In the genomic region with DNA sequence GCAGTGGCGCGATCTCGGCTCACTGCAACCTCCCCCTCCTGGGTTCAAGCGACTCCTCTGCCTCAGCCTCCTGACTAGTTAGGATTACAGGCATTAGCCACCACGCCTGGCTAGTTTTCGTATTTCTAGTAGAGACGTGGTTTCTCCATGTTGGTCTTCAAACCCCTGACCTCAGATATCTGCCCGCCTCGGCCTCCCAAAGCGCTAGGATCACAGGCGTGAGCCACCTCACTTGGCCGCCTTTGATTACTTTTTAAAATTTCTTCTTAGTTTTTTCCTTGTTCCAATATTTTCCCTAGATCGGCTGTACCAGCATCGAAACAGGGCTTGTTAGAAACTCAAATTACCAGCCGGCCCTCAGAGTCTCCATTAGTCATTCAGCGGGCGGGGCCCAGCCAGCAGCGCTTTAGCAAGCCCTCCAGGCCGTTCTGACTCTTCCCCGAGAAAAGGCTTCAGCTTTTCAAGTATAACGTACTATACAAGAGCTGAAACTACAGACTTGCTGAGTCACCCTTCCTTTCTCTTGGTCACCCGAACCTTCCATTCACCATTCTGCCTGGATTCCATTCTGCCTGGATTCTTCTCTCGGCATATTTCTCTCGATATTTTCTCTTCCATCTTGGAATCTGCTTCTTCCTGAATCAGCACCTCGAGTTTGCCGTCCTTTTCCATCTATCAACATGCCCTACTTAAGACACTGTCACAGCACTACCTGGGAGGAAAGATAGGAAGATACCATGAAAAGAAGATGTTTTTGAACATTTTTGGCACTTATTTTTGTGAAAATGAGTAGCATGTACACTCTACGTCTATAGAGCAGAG, we compare ENCODE assay signal across 9 cellular contexts. TPM values are rescaled to one million over a fixed set of nuclear protein-coding genes. Genes with fewer than 3 reads are reported as not detected.
DNase-seq lines count a peak whose midpoint lies in the region; ATAC-seq and TF ChIP-seq lines count a peak whose summit lies in the region.
"Had no signal": no experiment of that assay in that cellular context is flagged by ENCODE, and none has a peak within 500 bp of the region (broad histone marks: within the 10 kb centered on the region; RNA-seq: fewer than 3 reads in every experiment).

No MANE protein-coding gene starts in this region.

- H3K4me3 ChIP-seq in HUES64 (ENCODE audit: low read length) = 0 out of 2 replicates have a peak overlapping the region, but pooled peaks have one; percentile 14
- H3K4me3 ChIP-seq in lower lobe of right lung = no peak overlapping the region

- peak; percentile 41 to 70 for ATAC-seq in lower lobe of right lung
- ATAC-seq in HG02678 (IDR thresholded peaks at IDR 0.05; ENCODE audit: unreplicated experiment) = no peak
- ATAC-seq in HG02938 (IDR thresholded peaks at IDR 0.05; ENCODE audit: unreplicated experiment) = no peak
- ATAC-seq in CD4-positive, alpha-beta T cell (ENCODE audit: poor library complexity) = no peak

- no peak overlapping the region for H3K27ac Mint-ChIP-seq in activated CD4-positive, alpha-beta memory T cell treated with anti-CD3 and anti-CD28 coated beads, Interleukin-2, amount 10 ng/mL, durations not matched to agents 7 days and 5 days
- H3K27ac Mint-ChIP-seq in CD4-positive, alpha-beta T cell = no peak overlapping the region
- H3K27ac Mint-ChIP-seq: stimulated activated naive CD8-positive, alpha-beta T cell treated with anti-CD3 and anti-CD28 coated beads, Interleukin-15, Interleukin-2, amounts not matched to agents 100 ng/mL and 50 ng/mL, for 24 hours had no signal

- no peaks in the 10 kb centered on the region for H3K36me3 ChIP-seq in HUES64 (ENCODE audit: insufficient read depth, low read length)
- no peaks in the 10 kb centered on the region for H3K36me3 ChIP-seq in lower lobe of right lung

- H3K4me1 ChIP-seq in HUES64 (ENCODE audit: insufficient read depth, low read length) = peaks cover 13% of the 10 kb centered on the region
- no peaks in the 10 kb centered on the region for H3K4me1 ChIP-seq in lower lobe of right lung

- intact Hi-C loops in lower lobe of right lung (cut with DNase I) = no loop called here
- intact Hi-C loops in CD4-positive, alpha-beta T cell (cut with DNase I, micrococcal nuclease) = no loop called here

- H3K4me3 Mint-ChIP-seq in activated CD4-positive, alpha-beta memory T cell treated with anti-CD3 and anti-CD28 coated beads, Interleukin-2, amount 10 ng/mL, durations not matched to agents 7 days and 5 days = no peak overlapping the region
- H3K4me3 Mint-ChIP-seq in CD4-positive, alpha-beta T cell = no peak overlapping the region
- H3K4me3 Mint-ChIP-seq: stimulated activated naive CD8-positive, alpha-beta T cell treated with anti-CD3 and anti-CD28 coated beads, Interleukin-15, Interleukin-2, amounts not matched to agents 100 ng/mL and 50 ng/mL, for 24 hours had no signal

- H3K27ac ChIP-seq in HUES64 (ENCODE audit: low read depth, low read length) (peak overlapping the region; percentile 61), lower lobe of right lung (no peak overlapping the region)
- no peak overlapping the region for H3K27ac ChIP-seq in CD4-positive, alpha-beta T cell (ENCODE audit: low read depth, low read length)

- H3K27me3 ChIP-seq in HUES64 (ENCODE audit: insufficient read depth, low read length) = no peaks in the 10 kb centered on the region
- no peaks in the 10 kb centered on the region for H3K27me3 ChIP-seq in lower lobe of right lung (ENCODE audit: low read depth)
- no peaks in the 10 kb centered on the region for H3K27me3 ChIP-seq in CD4-positive, alpha-beta T cell (ENCODE audit: control insufficient read depth, insufficient read depth, low read length)

- POLR2A ChIA-PET in activated CD4-positive, alpha-beta memory T cell treated with anti-CD3 and anti-CD28 coated beads, Interleukin-2, amount 10 ng/mL, durations not matched to agents 7 days and 5 days (lab: Charles Lee) = no interaction called here
- POLR2A ChIA-PET in CD4-positive, alpha-beta T cell (lab: Charles Lee) = no interaction called here

- peaks cover 8% of the 10 kb centered on the region for H3K27me3 Mint-ChIP-seq in activated CD4-positive, alpha-beta memory T cell treated with anti-CD3 and anti-CD28 coated beads, Interleukin-2, amount 10 ng/mL, durations not matched to agents 7 days and 5 days
- peaks cover 4% of the 10 kb centered on the region for H3K27me3 Mint-ChIP-seq in CD4-positive, alpha-beta T cell

- peaks cover 11% of the 10 kb centered on the region for H3K4me1 Mint-ChIP-seq in activated CD4-positive, alpha-beta memory T cell treated with anti-CD3 and anti-CD28 coated beads, Interleukin-2, amount 10 ng/mL, durations not matched to agents 7 days and 5 days
- H3K4me1 Mint-ChIP-seq in CD4-positive, alpha-beta T cell (ENCODE audit: low read depth) = no peaks in the 10 kb centered on the region

- 59% methylated on average over 27 of the region's 27 CpGs for WGBS in HUES64

- DNase-seq in Caki2 (ENCODE audit: low read depth) = peak; percentile 64
- DNase-seq in activated CD4-positive, alpha-beta memory T cell treated with anti-CD3 and anti-CD28 coated beads, Interleukin-2, amount 10 ng/mL, durations not matched to agents 7 days and 5 days = peak; percentile 18
- DNase-seq in lower lobe of right lung = peak; percentile 52
- DNase-seq in NCI-H2171 treated with DMSO at 0.1 percent for 48 hours (lab: John Stamatoyannopoulos, UW) = no peak
- DNase-seq in CD4-positive, alpha-beta T cell = no peak

- peaks cover 2% of the 10 kb centered on the region for H3K36me3 Mint-ChIP-seq in activated CD4-positive, alpha-beta memory T cell treated with anti-CD3 and anti-CD28 coated beads, Interleukin-2, amount 10 ng/mL, durations not matched to agents 7 days and 5 days (ENCODE audit: low read depth)
- H3K36me3 Mint-ChIP-seq in CD4-positive, alpha-beta T cell (ENCODE audit: low read depth) = no peaks in the 10 kb centered on the region

- in situ Hi-C loops in Caki2 (cut with HindIII; ENCODE audit: low pct_unique_long_range_greater_than_20kb, low sequenced_read_pairs) = no loop called here

- H3K9me3 Mint-ChIP-seq in activated CD4-positive, alpha-beta memory T cell treated with anti-CD3 and anti-CD28 coated beads, Interleukin-2, amount 10 ng/mL, durations not matched to agents 7 days and 5 days = no peaks in the 10 kb centered on the region
- H3K9me3 Mint-ChIP-seq in CD4-positive, alpha-beta T cell = no peaks in the 10 kb centered on the region
- H3K9me3 Mint-ChIP-seq: stimulated activated naive CD8-positive, alpha-beta T cell treated with anti-CD3 and anti-CD28 coated beads, Interleukin-15, Interleukin-2, amounts not matched to agents 100 ng/mL and 50 ng/mL, for 24 hours had no signal

- H3K9me3 ChIP-seq in HUES64 (ENCODE audit: insufficient read depth, low read depth, low read length) (no peaks in the 10 kb centered on the region), lower lobe of right lung (no peaks in the 10 kb centered on the region)
- H3K9me3 ChIP-seq in CD4-positive, alpha-beta T cell (ENCODE audit: control insufficient read depth, low read length) = no peaks in the 10 kb centered on the region

- TF ChIP-seq CTCF in lower lobe of right lung (IDR thresholded peaks at IDR 0.05) = no peak
- TF ChIP-seq CTCF in CD4-positive, alpha-beta T cell (IDR thresholded peaks at IDR 0.05) = no peak

- CTCF ChIA-PET in activated CD4-positive, alpha-beta memory T cell treated with anti-CD3 and anti-CD28 coated beads, Interleukin-2, amount 10 ng/mL, durations not matched to agents 7 days and 5 days (lab: Charles Lee) = no interaction called here
- CTCF ChIA-PET in CD4-positive, alpha-beta T cell (lab: Charles Lee) = no interaction called here

- peak overlapping the region; percentile 30; the same call in 1 of the 2 replicates for H3K9ac ChIP-seq in HUES64 (ENCODE audit: low read depth, low read length)

RNA-seq across cellular contexts. Expression of gene CAPRIN1, which starts 6.7 kb away (rescaled TPM):
- 67.4 and 79.4 TPM in 2 replicates for total RNA-seq in Caki2 (2014; rRNA removed; shearing (Covaris generic); ENCODE audit: low replicate concordance)
- 231 TPM for polyA plus RNA-seq in HUES64 (2013, experiment 1 of 2)
- polyA plus RNA-seq in HUES64 (2013, experiment 2 of 2) = 248 TPM
- total RNA-seq in activated CD4-positive, alpha-beta memory T cell treated with anti-CD3 and anti-CD28 coated beads, Interleukin-2, amount 10 ng/mL, durations not matched to agents 7 days and 5 days = 100 to 1,000 TPM; 191 to 200 TPM
- 187 TPM for total RNA-seq in lower lobe of right lung
- total RNA-seq in CD4-positive, alpha-beta T cell = 100 to 1,000 TPM; 107 TPM

Comparison
In these comparisons a context has a peak if more than half of its experiments do, and no peak if none do; other contexts are left out.
1. DNase-seq: peak in Caki2 (single experiment), activated CD4-positive, alpha-beta memory T cell treated with anti-CD3 and anti-CD28 coated beads, Interleukin-2, amount 10 ng/mL, durations not matched to agents 7 days and 5 days (single experiment) and lower lobe of right lung (single experiment); none in NCI-H2171 treated with DMSO at 0.1 percent for 48 hours (single experiment) and CD4-positive, alpha-beta T cell (0 of 10).
2. ATAC-seq: peak in lower lobe of right lung (2 of 2); none in HG02678 (single experiment), HG02938 (single experiment) and CD4-positive, alpha-beta T cell (single experiment).